ENCODE assay signal across 16 cellular contexts in genomic region chr9:131094015-131094414, GRCh38. TPM values are rescaled to one million over a fixed set of nuclear protein-coding genes. Genes with fewer than 3 reads are reported as not detected.
DNase-seq lines count a peak whose midpoint lies in the region; ATAC-seq and TF ChIP-seq lines count a peak whose summit lies in the region.
"Had no signal": no experiment of that assay in that cellular context is flagged by ENCODE, and none has a peak within 500 bp of the region (broad histone marks: within the 10 kb centered on the region; RNA-seq: fewer than 3 reads in every experiment).

No MANE protein-coding gene starts in this region.

- no peak overlapping the region for H2AK5ac ChIP-seq in trophoblast cell (ENCODE audit: low read length)

- in situ Hi-C loops in brain microvascular endothelial cell (cut with HindIII; ENCODE audit: low pct_ligation_motif_present, low sequenced_read_pairs) (no loop called here), ACHN (cut with HindIII; ENCODE audit: low pct_ligation_motif_present, low pct_unique_long_range_greater_than_20kb, low sequenced_read_pairs) (no loop called here)

- H3K36me3 Mint-ChIP-seq in WTC11 (peaks cover 2% of the 10 kb centered on the region; the same call in 1 of the 2 replicates), nephron (ENCODE audit: low read depth) (no peaks in the 10 kb centered on the region)

- CTCF ChIA-PET in WTC11 (lab: Charles Lee): interaction anchor here (1.5 to 1.8 kb wide), 2 partner anchors 36 to 47 kb away, joined by 3 to 5 read pairs; no protein-coding TSS in a partner anchor

- H3K4me3 Mint-ChIP-seq in WTC11 (no peak overlapping the region), nephron (peak overlapping the region; percentile 55 to 70 (median 58))
- H3K4me3 Mint-ChIP-seq: GM23338 had no signal

- H3K27ac Mint-ChIP-seq in WTC11: 0 out of 2 replicates have a peak overlapping the region, but pooled peaks have one; percentile 32
- peak overlapping the region in 1 of 3 experiments; percentile 19 for H3K27ac Mint-ChIP-seq in nephron
- H3K27ac Mint-ChIP-seq: CD4-positive, alpha-beta T cell; GM23338 had no signal

- H3K4me1 ChIP-seq in trophoblast cell (ENCODE audit: control insufficient read depth in 1 of 2, insufficient read depth in 2 of 2, low read length in 2 of 2): peaks cover 43 to 56% of the 10 kb centered on the region in 2 experiments
- peaks cover 2% of the 10 kb centered on the region for H3K4me1 ChIP-seq in prostate gland (replicated peaks)

- no peak overlapping the region for H2BK12ac ChIP-seq in trophoblast cell (ENCODE audit: low read length)

- POLR2A ChIA-PET in WTC11 (lab: Charles Lee): interaction anchor here (1.1 kb wide), 1 partner anchor 17 kb away, joined by 3 read pairs; no protein-coding TSS in a partner anchor

- H3K27me3 Mint-ChIP-seq in WTC11 (ENCODE audit: low read depth) (peaks cover 6% of the 10 kb centered on the region), nephron (ENCODE audit: low read depth) (peaks cover 43% of the 10 kb centered on the region)

- H3K14ac ChIP-seq in trophoblast cell (ENCODE audit: low read length): no peak overlapping the region

- no peak overlapping the region for H2AFZ ChIP-seq in trophoblast cell (ENCODE audit: insufficient read depth, low read length, poor library complexity)
- H2AFZ ChIP-seq: GM23338 had no signal

- H2BK120ac ChIP-seq in trophoblast cell (ENCODE audit: insufficient read depth, low read length, poor library complexity): no peak overlapping the region

- DNase-seq in WTC11 (ENCODE audit: low spot score): no peak
- DNase-seq in brain microvascular endothelial cell: no peak
- DNase-seq in trophoblast cell: peak; percentile 85 to 89
- DNase-seq in prostate gland (ENCODE audit: low spot score): no peak
- DNase-seq in ACHN: no peak
- no peak for DNase-seq in stimulated activated CD4-positive, alpha-beta T cell treated with anti-CD3 and anti-CD28 coated beads, Interleukin-2, amount 100 ng/mL, for 24 hours
- DNase-seq: AML-193; CD4-positive, alpha-beta T cell; DMS153; DMS79; GDM1 had no signal

- peaks cover 23% of the 10 kb centered on the region for H3K79me1 ChIP-seq in trophoblast cell (ENCODE audit: low read length)

- ATAC-seq in WTC11 (no peak), HG02678 (IDR thresholded peaks at IDR 0.05; ENCODE audit: unreplicated experiment) (no peak)
- ATAC-seq: GM23338 had no signal

- H3K4me2 ChIP-seq in trophoblast cell (ENCODE audit: low read length): no peak overlapping the region
- H3K4me2 ChIP-seq: GM23338 had no signal

- H3K9me3 Mint-ChIP-seq in WTC11 (no peaks in the 10 kb centered on the region), nephron (no peaks in the 10 kb centered on the region)
- H3K9me3 Mint-ChIP-seq: CD4-positive, alpha-beta T cell; GM23338 had no signal

- no peak overlapping the region for H3K18ac ChIP-seq in trophoblast cell (ENCODE audit: low read length)

- H3K27me3 ChIP-seq in brain microvascular endothelial cell (replicated peaks): peaks cover 65% of the 10 kb centered on the region
- H3K27me3 ChIP-seq in trophoblast cell (ENCODE audit: insufficient read depth, low read length): no peaks in the 10 kb centered on the region
- H3K27me3 ChIP-seq in prostate gland (replicated peaks; ENCODE audit: insufficient read depth): no peaks in the 10 kb centered on the region

- no peak overlapping the region for H3K9ac ChIP-seq in trophoblast cell (ENCODE audit: low read length)

- H3K27ac ChIP-seq in brain microvascular endothelial cell: peak overlapping the region; percentile 1
- H3K27ac ChIP-seq in trophoblast cell (ENCODE audit: low read depth, low read length): no peak overlapping the region
- no peak overlapping the region for H3K27ac ChIP-seq in prostate gland
- H3K27ac ChIP-seq: C4-2B, HL-60 had no signal

- WGBS in trophoblast cell (ENCODE audit: extremely low coverage, insufficient coverage, insufficient read length): no CpG with 5 or more reads among the region's 5 CpGs
- WGBS in prostate gland: 80% methylated on average over 5 of the region's 5 CpGs

- H3K4me1 Mint-ChIP-seq in WTC11 (peaks cover 29% of the 10 kb centered on the region), nephron (peaks cover 31% of the 10 kb centered on the region)

- H3K23ac ChIP-seq in trophoblast cell (ENCODE audit: low read length): no peak overlapping the region

- H4K91ac ChIP-seq in trophoblast cell (ENCODE audit: low read depth, low read length): peak overlapping the region; percentile 0

- no peak overlapping the region for H2BK5ac ChIP-seq in trophoblast cell (ENCODE audit: low read depth, low read length, poor library complexity)

- H3K79me2 ChIP-seq in trophoblast cell (ENCODE audit: control insufficient read depth, insufficient read depth, low read length, poor library complexity): peaks cover 3% of the 10 kb centered on the region

- no peak overlapping the region for H3K4ac ChIP-seq in trophoblast cell (ENCODE audit: low read depth, low read length)

- no peaks in the 10 kb centered on the region for H3K9me3 ChIP-seq in trophoblast cell (ENCODE audit: insufficient read depth, low read depth, low read length)
- no peaks in the 10 kb centered on the region for H3K9me3 ChIP-seq in prostate gland

- H3K36me3 ChIP-seq in brain microvascular endothelial cell (replicated peaks) (no peaks in the 10 kb centered on the region), trophoblast cell (ENCODE audit: control insufficient read depth in 1 of 2, insufficient read depth in 2 of 2, low read length in 2 of 2) (no peaks in the 10 kb centered on the region), prostate gland (no peaks in the 10 kb centered on the region)

- no peak overlapping the region for H4K12ac ChIP-seq in trophoblast cell (ENCODE audit: low read depth, low read length)

- H3K4me3 ChIP-seq in brain microvascular endothelial cell (ENCODE audit: low read depth, low read length): no peak overlapping the region
- no peak overlapping the region for H3K4me3 ChIP-seq in trophoblast cell (ENCODE audit: low read depth, low read length)
- H3K4me3 ChIP-seq in prostate gland: no peak overlapping the region
- H3K4me3 ChIP-seq: GM23338 had no signal

- H4K8ac ChIP-seq in trophoblast cell (ENCODE audit: low read depth, low read length): no peak overlapping the region

- TF ChIP-seq CTCF in WTC11 (IDR thresholded peaks at IDR 0.05): no peak
- no peak for TF ChIP-seq CTCF in brain microvascular endothelial cell (IDR thresholded peaks at IDR 0.05; ENCODE audit: low read depth, low read length, missing control alignments)
- TF ChIP-seq CTCF in nephron (IDR thresholded peaks at IDR 0.05; ENCODE audit: unreplicated experiment in 3 of 3): no peak
- no peak for TF ChIP-seq CTCF in prostate gland (IDR thresholded peaks at IDR 0.05)

- TF ChIP-seq POLR2A in prostate gland (IDR thresholded peaks at IDR 0.05): no peak

- intact Hi-C loops in prostate gland (cut with DNase I): no loop called here

TF ChIP-seq in WTC11, 78 proteins besides CTCF, POLR2A, EP300 and RAD21 (continues in another document):
- no peak for TF ChIP-seq ZSCAN18 (CRISPR knock-in tag; IDR thresholded peaks at IDR 0.05)
- no peak for TF ChIP-seq CREM (CRISPR knock-in tag; IDR thresholded peaks at IDR 0.05)
- TF ChIP-seq FOXJ3 (CRISPR knock-in tag; IDR thresholded peaks at IDR 0.05; ENCODE audit: borderline replicate concordance): no peak
- no peak for TF ChIP-seq ZNF263 (CRISPR knock-in tag; IDR thresholded peaks at IDR 0.05; ENCODE audit: low read depth)
- TF ChIP-seq GTF2I (CRISPR knock-in tag; conservative IDR thresholded peaks at IDR 0.05): no peak
- no peak for TF ChIP-seq GRHL2 (CRISPR knock-in tag; IDR thresholded peaks at IDR 0.05; ENCODE audit: insufficient replicate concordance, severe bottlenecking)
- TF ChIP-seq ESRRA (CRISPR knock-in tag; IDR thresholded peaks at IDR 0.05; ENCODE audit: borderline replicate concordance): no peak
- TF ChIP-seq ATF1 (CRISPR knock-in tag; IDR thresholded peaks at IDR 0.05): no peak
- no peak for TF ChIP-seq ATF6 (CRISPR knock-in tag; IDR thresholded peaks at IDR 0.05)
- TF ChIP-seq RELA (CRISPR knock-in tag; IDR thresholded peaks at IDR 0.05; ENCODE audit: borderline replicate concordance): no peak
- TF ChIP-seq, protein P1, sequence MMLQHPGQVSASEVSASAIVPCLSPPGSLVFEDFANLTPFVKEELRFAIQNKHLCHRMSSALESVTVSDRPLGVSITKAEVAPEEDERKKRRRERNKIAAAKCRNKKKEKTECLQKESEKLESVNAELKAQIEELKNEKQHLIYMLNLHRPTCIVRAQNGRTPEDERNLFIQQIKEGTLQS (CRISPR knock-in tag; conservative IDR thresholded peaks at IDR 0.05): no peak
- no peak for TF ChIP-seq SOX15 (CRISPR knock-in tag; IDR thresholded peaks at IDR 0.05)
- TF ChIP-seq CBFB (CRISPR knock-in tag; IDR thresholded peaks at IDR 0.05; ENCODE audit: low read depth): no peak

RNA-seq across cellular contexts. Expression of gene AIF1L, which starts 2.3 kb away (rescaled TPM):
- total RNA-seq in WTC11 (2021): 103 to 109 TPM (median 106 TPM) in 3 replicates
- 52.7 and 54.3 TPM in 2 replicates for polyA plus RNA-seq in trophoblast cell (2013)
- total RNA-seq in prostate gland: 10 to 100 TPM in 1 of 2 donors, 1 to 10 TPM in 1; 3.6 to 18.4 TPM
- total RNA-seq: CD4-positive, alpha-beta T cell had no signal

RNA-seq across cellular contexts. Expression of gene NUP214, which starts 31.4 kb away (rescaled TPM):
- 39.9 to 42.8 TPM (median 41.8 TPM) in 3 replicates for total RNA-seq in WTC11 (2021)
- 36.8 and 37.2 TPM in 2 replicates for polyA plus RNA-seq in trophoblast cell (2013)
- 100 to 1,000 TPM in 1 of 2 donors, 10 to 100 TPM in 1; 43.9 to 115 TPM for total RNA-seq in prostate gland

Comparison
In these comparisons a context has a peak if more than half of its experiments do, and no peak if none do; other contexts are left out.
1. DNase-seq: peak in trophoblast cell (2 of 2); none in WTC11 (single experiment), brain microvascular endothelial cell (single experiment), prostate gland (single experiment), ACHN (single experiment) and stimulated activated CD4-positive, alpha-beta T cell treated with anti-CD3 and anti-CD28 coated beads, Interleukin-2, amount 100 ng/mL, for 24 hours (0 of 2).